Comparison of ENCODE assay signal across 2 cellular contexts in the genomic region with DNA sequence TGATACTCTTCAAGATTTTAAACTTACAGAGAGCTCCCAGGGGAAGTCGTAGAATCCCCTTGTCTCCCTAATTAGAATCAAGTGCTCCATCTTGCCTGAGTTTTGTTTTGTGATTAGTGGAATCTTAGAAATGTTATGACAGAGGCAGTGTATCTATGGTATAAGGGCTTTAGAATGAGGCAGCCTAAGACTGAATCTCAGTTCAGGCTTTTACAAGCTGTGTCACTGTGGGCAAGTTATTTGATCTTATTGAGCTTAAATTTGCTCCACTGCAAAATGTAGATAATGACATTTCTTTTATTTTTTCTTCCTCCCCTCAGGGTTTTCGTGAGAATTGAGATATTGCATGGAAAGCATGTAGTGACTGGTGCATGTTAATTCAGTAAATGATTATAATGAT.
TF ChIP-seq lines count a peak whose summit lies in the region.

No MANE protein-coding gene starts in this region.

TF ChIP-seq in SK-N-SH treated with all-trans-retinoic acid at 6 μM for 48 hours, 23 proteins besides CTCF, POLR2A, EP300 and RAD21 (continued from another document):
- TF ChIP-seq, protein P1, sequence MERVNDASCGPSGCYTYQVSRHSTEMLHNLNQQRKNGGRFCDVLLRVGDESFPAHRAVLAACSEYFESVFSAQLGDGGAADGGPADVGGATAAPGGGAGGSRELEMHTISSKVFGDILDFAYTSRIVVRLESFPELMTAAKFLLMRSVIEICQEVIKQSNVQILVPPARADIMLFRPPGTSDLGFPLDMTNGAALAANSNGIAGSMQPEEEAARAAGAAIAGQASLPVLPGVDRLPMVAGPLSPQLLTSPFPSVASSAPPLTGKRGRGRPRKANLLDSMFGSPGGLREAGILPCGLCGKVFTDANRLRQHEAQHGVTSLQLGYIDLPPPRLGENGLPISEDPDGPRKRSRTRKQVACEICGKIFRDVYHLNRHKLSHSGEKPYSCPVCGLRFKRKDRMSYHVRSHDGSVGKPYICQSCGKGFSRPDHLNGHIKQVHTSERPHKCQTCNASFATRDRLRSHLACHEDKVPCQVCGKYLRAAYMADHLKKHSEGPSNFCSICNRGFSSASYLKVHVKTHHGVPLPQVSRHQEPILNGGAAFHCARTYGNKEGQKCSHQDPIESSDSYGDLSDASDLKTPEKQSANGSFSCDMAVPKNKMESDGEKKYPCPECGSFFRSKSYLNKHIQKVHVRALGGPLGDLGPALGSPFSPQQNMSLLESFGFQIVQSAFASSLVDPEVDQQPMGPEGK (CRISPR knock-in tag; IDR thresholded peaks at IDR 0.05; ENCODE audit: borderline replicate concordance): no peak
- TF ChIP-seq CSDC2 (CRISPR knock-in tag; IDR thresholded peaks at IDR 0.05): no peak
- no peak for TF ChIP-seq ZNF8 (CRISPR knock-in tag; IDR thresholded peaks at IDR 0.05)
- TF ChIP-seq ZFP3 (CRISPR knock-in tag; IDR thresholded peaks at IDR 0.05): no peak
- TF ChIP-seq TOX (CRISPR knock-in tag; IDR thresholded peaks at IDR 0.05; ENCODE audit: borderline replicate concordance): no peak
- TF ChIP-seq OSR1 (CRISPR knock-in tag; IDR thresholded peaks at IDR 0.05): no peak
- no peak for TF ChIP-seq TCF4 (CRISPR knock-in tag; IDR thresholded peaks at IDR 0.05; ENCODE audit: borderline replicate concordance)
- TF ChIP-seq ZC3H10 (CRISPR knock-in tag; IDR thresholded peaks at IDR 0.05): no peak
- TF ChIP-seq, protein P2, sequence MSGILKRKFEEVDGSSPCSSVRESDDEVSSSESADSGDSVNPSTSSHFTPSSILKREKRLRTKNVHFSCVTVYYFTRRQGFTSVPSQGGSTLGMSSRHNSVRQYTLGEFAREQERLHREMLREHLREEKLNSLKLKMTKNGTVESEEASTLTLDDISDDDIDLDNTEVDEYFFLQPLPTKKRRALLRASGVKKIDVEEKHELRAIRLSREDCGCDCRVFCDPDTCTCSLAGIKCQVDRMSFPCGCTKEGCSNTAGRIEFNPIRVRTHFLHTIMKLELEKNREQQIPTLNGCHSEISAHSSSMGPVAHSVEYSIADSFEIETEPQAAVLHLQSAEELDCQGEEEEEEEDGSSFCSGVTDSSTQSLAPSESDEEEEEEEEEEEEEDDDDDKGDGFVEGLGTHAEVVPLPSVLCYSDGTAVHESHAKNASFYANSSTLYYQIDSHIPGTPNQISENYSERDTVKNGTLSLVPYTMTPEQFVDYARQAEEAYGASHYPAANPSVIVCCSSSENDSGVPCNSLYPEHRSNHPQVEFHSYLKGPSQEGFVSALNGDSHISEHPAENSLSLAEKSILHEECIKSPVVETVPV (CRISPR knock-in tag; IDR thresholded peaks at IDR 0.05): no peak
- TF ChIP-seq PPARA (CRISPR knock-in tag; IDR thresholded peaks at IDR 0.05; ENCODE audit: borderline replicate concordance): no peak
- TF ChIP-seq, protein P3, sequence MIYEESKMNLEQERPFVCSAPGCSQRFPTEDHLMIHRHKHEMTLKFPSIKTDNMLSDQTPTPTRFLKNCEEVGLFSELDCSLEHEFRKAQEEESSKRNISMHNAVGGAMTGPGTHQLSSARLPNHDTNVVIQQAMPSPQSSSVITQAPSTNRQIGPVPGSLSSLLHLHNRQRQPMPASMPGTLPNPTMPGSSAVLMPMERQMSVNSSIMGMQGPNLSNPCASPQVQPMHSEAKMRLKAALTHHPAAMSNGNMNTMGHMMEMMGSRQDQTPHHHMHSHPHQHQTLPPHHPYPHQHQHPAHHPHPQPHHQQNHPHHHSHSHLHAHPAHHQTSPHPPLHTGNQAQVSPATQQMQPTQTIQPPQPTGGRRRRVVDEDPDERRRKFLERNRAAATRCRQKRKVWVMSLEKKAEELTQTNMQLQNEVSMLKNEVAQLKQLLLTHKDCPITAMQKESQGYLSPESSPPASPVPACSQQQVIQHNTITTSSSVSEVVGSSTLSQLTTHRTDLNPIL (CRISPR knock-in tag; IDR thresholded peaks at IDR 0.05; ENCODE audit: low read depth): no peak
- TF ChIP-seq, protein P4, sequence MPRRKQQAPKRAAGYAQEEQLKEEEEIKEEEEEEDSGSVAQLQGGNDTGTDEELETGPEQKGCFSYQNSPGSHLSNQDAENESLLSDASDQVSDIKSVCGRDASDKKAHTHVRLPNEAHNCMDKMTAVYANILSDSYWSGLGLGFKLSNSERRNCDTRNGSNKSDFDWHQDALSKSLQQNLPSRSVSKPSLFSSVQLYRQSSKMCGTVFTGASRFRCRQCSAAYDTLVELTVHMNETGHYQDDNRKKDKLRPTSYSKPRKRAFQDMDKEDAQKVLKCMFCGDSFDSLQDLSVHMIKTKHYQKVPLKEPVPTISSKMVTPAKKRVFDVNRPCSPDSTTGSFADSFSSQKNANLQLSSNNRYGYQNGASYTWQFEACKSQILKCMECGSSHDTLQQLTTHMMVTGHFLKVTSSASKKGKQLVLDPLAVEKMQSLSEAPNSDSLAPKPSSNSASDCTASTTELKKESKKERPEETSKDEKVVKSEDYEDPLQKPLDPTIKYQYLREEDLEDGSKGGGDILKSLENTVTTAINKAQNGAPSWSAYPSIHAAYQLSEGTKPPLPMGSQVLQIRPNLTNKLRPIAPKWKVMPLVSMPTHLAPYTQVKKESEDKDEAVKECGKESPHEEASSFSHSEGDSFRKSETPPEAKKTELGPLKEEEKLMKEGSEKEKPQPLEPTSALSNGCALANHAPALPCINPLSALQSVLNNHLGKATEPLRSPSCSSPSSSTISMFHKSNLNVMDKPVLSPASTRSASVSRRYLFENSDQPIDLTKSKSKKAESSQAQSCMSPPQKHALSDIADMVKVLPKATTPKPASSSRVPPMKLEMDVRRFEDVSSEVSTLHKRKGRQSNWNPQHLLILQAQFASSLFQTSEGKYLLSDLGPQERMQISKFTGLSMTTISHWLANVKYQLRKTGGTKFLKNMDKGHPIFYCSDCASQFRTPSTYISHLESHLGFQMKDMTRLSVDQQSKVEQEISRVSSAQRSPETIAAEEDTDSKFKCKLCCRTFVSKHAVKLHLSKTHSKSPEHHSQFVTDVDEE (CRISPR knock-in tag; IDR thresholded peaks at IDR 0.05): no peak

TF ChIP-seq in SK-N-SH, 30 proteins besides CTCF, POLR2A, EP300 and RAD21 (continued from another document):
- TF ChIP-seq MEF2A (IDR thresholded peaks at IDR 0.05; ENCODE audit: borderline replicate concordance, low read depth) (no peak), TAF1 (IDR thresholded peaks at IDR 0.05; ENCODE audit: borderline replicate concordance, low read depth, low read length) (no peak), YY1 (IDR thresholded peaks at IDR 0.05; ENCODE audit: low read depth) (no peak), FOXJ3 (CRISPR knock-in tag; IDR thresholded peaks at IDR 0.05) (no peak), NRF1 (IDR thresholded peaks at IDR 0.05; ENCODE audit: low read depth, low read length) (no peak), ELF1 (IDR thresholded peaks at IDR 0.05) (no peak), CHD2 (IDR thresholded peaks at IDR 0.05; ENCODE audit: low read length, partially characterized antibody) (no peak), FOXM1 (IDR thresholded peaks at IDR 0.05; ENCODE audit: low read depth) (no peak), SIN3A (IDR thresholded peaks at IDR 0.05; ENCODE audit: borderline replicate concordance, low read depth, low read length) (no peak), RXRA (IDR thresholded peaks at IDR 0.05; ENCODE audit: borderline replicate concordance, low read depth) (no peak), JUND (IDR thresholded peaks at IDR 0.05) (no peak), EZH2phosphoT487 (IDR thresholded peaks at IDR 0.05; ENCODE audit: borderline replicate concordance, low read depth) (no peak)
- TF ChIP-seq, protein P5, sequence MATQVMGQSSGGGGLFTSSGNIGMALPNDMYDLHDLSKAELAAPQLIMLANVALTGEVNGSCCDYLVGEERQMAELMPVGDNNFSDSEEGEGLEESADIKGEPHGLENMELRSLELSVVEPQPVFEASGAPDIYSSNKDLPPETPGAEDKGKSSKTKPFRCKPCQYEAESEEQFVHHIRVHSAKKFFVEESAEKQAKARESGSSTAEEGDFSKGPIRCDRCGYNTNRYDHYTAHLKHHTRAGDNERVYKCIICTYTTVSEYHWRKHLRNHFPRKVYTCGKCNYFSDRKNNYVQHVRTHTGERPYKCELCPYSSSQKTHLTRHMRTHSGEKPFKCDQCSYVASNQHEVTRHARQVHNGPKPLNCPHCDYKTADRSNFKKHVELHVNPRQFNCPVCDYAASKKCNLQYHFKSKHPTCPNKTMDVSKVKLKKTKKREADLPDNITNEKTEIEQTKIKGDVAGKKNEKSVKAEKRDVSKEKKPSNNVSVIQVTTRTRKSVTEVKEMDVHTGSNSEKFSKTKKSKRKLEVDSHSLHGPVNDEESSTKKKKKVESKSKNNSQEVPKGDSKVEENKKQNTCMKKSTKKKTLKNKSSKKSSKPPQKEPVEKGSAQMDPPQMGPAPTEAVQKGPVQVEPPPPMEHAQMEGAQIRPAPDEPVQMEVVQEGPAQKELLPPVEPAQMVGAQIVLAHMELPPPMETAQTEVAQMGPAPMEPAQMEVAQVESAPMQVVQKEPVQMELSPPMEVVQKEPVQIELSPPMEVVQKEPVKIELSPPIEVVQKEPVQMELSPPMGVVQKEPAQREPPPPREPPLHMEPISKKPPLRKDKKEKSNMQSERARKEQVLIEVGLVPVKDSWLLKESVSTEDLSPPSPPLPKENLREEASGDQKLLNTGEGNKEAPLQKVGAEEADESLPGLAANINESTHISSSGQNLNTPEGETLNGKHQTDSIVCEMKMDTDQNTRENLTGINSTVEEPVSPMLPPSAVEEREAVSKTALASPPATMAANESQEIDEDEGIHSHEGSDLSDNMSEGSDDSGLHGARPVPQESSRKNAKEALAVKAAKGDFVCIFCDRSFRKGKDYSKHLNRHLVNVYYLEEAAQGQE (IDR thresholded peaks at IDR 0.05; ENCODE audit: low read depth, low read length): no peak
- TF ChIP-seq, protein P6, sequence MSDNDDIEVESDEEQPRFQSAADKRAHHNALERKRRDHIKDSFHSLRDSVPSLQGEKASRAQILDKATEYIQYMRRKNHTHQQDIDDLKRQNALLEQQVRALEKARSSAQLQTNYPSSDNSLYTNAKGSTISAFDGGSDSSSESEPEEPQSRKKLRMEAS (IDR thresholded peaks at IDR 0.05; ENCODE audit: low read depth): no peak
- TF ChIP-seq, protein P7, sequence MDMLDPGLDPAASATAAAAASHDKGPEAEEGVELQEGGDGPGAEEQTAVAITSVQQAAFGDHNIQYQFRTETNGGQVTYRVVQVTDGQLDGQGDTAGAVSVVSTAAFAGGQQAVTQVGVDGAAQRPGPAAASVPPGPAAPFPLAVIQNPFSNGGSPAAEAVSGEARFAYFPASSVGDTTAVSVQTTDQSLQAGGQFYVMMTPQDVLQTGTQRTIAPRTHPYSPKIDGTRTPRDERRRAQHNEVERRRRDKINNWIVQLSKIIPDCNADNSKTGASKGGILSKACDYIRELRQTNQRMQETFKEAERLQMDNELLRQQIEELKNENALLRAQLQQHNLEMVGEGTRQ (IDR thresholded peaks at IDR 0.05; ENCODE audit: borderline replicate concordance, low read depth, low read length): no peak
